ENCODE assay signal across 1 cellular context in genomic region chr21:15788847-15789548, GRCh38.
TF ChIP-seq lines count a peak whose summit lies in the region.

No MANE protein-coding gene starts in this region.

TF ChIP-seq in A549, 52 proteins besides CTCF, POLR2A, EP300 and RAD21 (continued from another document):
- TF ChIP-seq KDM5A (IDR thresholded peaks at IDR 0.05) (no peak), BHLHE40 (IDR thresholded peaks at IDR 0.05; ENCODE audit: low read depth, low read length) (no peak), FOSL2 (IDR thresholded peaks at IDR 0.05) (no peak), FOSL2 (CRISPR knock-in tag; IDR thresholded peaks at IDR 0.05) (no peak), E2F6 (IDR thresholded peaks at IDR 0.05; ENCODE audit: borderline replicate concordance, low read depth) (no peak), CHD2 (IDR thresholded peaks at IDR 0.05; ENCODE audit: low read length, partially characterized antibody) (no peak), JUN (IDR thresholded peaks at IDR 0.05) (no peak), RNF2 (IDR thresholded peaks at IDR 0.05; ENCODE audit: borderline replicate concordance, low read depth) (no peak), NPAS2 (CRISPR knock-in tag; IDR thresholded peaks at IDR 0.05; ENCODE audit: borderline replicate concordance) (no peak), ZSCAN20 (CRISPR knock-in tag; IDR thresholded peaks at IDR 0.05) (no peak), MAZ (IDR thresholded peaks at IDR 0.05; ENCODE audit: borderline replicate concordance, low read depth, low read length) (no peak), KDM1A (IDR thresholded peaks at IDR 0.05; ENCODE audit: low read depth) (no peak), RCOR1 (IDR thresholded peaks at IDR 0.05; ENCODE audit: low read depth, low read length) (no peak), TP53 (CRISPR knock-in tag; IDR thresholded peaks at IDR 0.05) (no peak), MYC (IDR thresholded peaks at IDR 0.05; ENCODE audit: borderline replicate concordance, low read length) (no peak)
- TF ChIP-seq, protein P1, sequence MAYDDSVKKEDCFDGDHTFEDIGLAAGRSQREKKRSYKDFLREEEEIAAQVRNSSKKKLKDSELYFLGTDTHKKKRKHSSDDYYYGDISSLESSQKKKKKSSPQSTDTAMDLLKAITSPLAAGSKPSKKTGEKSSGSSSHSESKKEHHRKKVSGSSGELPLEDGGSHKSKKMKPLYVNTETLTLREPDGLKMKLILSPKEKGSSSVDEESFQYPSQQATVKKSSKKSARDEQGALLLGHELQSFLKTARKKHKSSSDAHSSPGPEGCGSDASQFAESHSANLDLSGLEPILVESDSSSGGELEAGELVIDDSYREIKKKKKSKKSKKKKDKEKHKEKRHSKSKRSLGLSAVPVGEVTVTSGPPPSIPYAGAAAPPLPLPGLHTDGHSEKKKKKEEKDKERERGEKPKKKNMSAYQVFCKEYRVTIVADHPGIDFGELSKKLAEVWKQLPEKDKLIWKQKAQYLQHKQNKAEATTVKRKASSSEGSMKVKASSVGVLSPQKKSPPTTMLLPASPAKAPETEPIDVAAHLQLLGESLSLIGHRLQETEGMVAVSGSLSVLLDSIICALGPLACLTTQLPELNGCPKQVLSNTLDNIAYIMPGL (CRISPR knock-in tag; IDR thresholded peaks at IDR 0.05; ENCODE audit: borderline replicate concordance), result no peak
- TF ChIP-seq, protein P2, sequence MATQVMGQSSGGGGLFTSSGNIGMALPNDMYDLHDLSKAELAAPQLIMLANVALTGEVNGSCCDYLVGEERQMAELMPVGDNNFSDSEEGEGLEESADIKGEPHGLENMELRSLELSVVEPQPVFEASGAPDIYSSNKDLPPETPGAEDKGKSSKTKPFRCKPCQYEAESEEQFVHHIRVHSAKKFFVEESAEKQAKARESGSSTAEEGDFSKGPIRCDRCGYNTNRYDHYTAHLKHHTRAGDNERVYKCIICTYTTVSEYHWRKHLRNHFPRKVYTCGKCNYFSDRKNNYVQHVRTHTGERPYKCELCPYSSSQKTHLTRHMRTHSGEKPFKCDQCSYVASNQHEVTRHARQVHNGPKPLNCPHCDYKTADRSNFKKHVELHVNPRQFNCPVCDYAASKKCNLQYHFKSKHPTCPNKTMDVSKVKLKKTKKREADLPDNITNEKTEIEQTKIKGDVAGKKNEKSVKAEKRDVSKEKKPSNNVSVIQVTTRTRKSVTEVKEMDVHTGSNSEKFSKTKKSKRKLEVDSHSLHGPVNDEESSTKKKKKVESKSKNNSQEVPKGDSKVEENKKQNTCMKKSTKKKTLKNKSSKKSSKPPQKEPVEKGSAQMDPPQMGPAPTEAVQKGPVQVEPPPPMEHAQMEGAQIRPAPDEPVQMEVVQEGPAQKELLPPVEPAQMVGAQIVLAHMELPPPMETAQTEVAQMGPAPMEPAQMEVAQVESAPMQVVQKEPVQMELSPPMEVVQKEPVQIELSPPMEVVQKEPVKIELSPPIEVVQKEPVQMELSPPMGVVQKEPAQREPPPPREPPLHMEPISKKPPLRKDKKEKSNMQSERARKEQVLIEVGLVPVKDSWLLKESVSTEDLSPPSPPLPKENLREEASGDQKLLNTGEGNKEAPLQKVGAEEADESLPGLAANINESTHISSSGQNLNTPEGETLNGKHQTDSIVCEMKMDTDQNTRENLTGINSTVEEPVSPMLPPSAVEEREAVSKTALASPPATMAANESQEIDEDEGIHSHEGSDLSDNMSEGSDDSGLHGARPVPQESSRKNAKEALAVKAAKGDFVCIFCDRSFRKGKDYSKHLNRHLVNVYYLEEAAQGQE (IDR thresholded peaks at IDR 0.05), result no peak
TF ChIP-seq in A549: peak in this region for 0.
